In genomic region chr6:41167173-41167963, GRCh38 we compare ENCODE assay signal across 12 cellular contexts. TPM values are rescaled to one million over a fixed set of nuclear protein-coding genes. Genes with fewer than 3 reads are reported as not detected.
DNase-seq lines count a peak whose midpoint lies in the region; ATAC-seq and TF ChIP-seq lines count a peak whose summit lies in the region.
"Had no signal": no experiment of that assay in that cellular context is flagged by ENCODE, and none has a peak within 500 bp of the region (broad histone marks: within the 10 kb centered on the region; RNA-seq: fewer than 3 reads in every experiment).

No MANE protein-coding gene starts in this region.

- DNase-seq in DND-41 (peak; percentile 58), MV-4-11 (lab: John Stamatoyannopoulos, UW) (peak; percentile 27), mammary epithelial cell (peak; percentile 40)
- no peak for DNase-seq in activated T-cell treated with anti-CD3 and anti-CD28 coated beads, Interleukin-2, amount 50 U/mL, for 1 hour
- DNase-seq: activated effector memory CD4-positive, alpha-beta T cell treated with Interleukin-2 at 50 U/mL for 16 hours; dorsolateral prefrontal cortex; nucleus accumbens; testis had no signal

- TF ChIP-seq CTCF in DND-41 (IDR thresholded peaks at IDR 0.05; ENCODE audit: borderline replicate concordance, extremely low read depth, low read length, poor library complexity, severe bottlenecking) (no peak), mammary epithelial cell (conservative IDR thresholded peaks at IDR 0.05 in 1 of 2, IDR thresholded peaks at IDR 0.05 in 1 of 2; ENCODE audit: extremely low read depth in 1 of 2, insufficient read depth in 1 of 2, low read depth in 1 of 2, low read length in 2 of 2) (no peak), liver (IDR thresholded peaks at IDR 0.05; ENCODE audit: low read depth, low read length, missing input control) (no peak)

- H3K9me3 ChIP-seq in DND-41 (ENCODE audit: insufficient read depth, low read length, severe bottlenecking), result no peaks in the 10 kb centered on the region
- no peaks in the 10 kb centered on the region for H3K9me3 ChIP-seq in mammary epithelial cell (replicated peaks; ENCODE audit: insufficient read depth, low read length)
- no peaks in the 10 kb centered on the region for H3K9me3 ChIP-seq in liver (ENCODE audit: control insufficient read depth in 4 of 4, low read length in 3 of 4)
- H3K9me3 ChIP-seq: testis had no signal

- no TSS peak for BruUV-seq in mammary epithelial cell (replicated peaks; lab: Mats Ljungman, UMichigan)

- intact Hi-C loops in mammary epithelial cell (cut with micrococcal nuclease), result no loop called here

- H3K27ac ChIP-seq in DND-41 (ENCODE audit: low read length) (no peak overlapping the region), mammary epithelial cell (ENCODE audit: insufficient read depth, low read depth, low read length) (no peak overlapping the region), liver (ENCODE audit: low read depth in 1 of 2, low read length in 2 of 2) (no peak overlapping the region)
- H3K27ac ChIP-seq: dorsolateral prefrontal cortex, testis had no signal

- H3K79me2 ChIP-seq in DND-41 (ENCODE audit: insufficient read depth, low read length), result no peaks in the 10 kb centered on the region
- peaks cover under 1% of the 10 kb centered on the region for H3K79me2 ChIP-seq in mammary epithelial cell (ENCODE audit: insufficient read depth, low read length)

- H3K27me3 ChIP-seq in DND-41 (ENCODE audit: insufficient read depth, low read length, poor library complexity) (no peaks in the 10 kb centered on the region), mammary epithelial cell (ENCODE audit: insufficient read depth, low read length) (no peaks in the 10 kb centered on the region), liver (ENCODE audit: control insufficient read depth in 4 of 4, insufficient read depth in 4 of 4, low read length in 3 of 4) (peaks cover 0 to 3% (median 0%) of the 10 kb centered on the region in 4 donors)
- H3K27me3 ChIP-seq: testis had no signal

- no peaks in the 10 kb centered on the region for H4K20me1 ChIP-seq in DND-41 (ENCODE audit: insufficient read depth, low read length)
- no peaks in the 10 kb centered on the region for H4K20me1 ChIP-seq in mammary epithelial cell (ENCODE audit: insufficient read depth, low read length)

- H3K36me3 ChIP-seq in DND-41 (ENCODE audit: insufficient read depth, low read length) (no peaks in the 10 kb centered on the region), mammary epithelial cell (ENCODE audit: insufficient read depth, low read length) (no peaks in the 10 kb centered on the region), liver (ENCODE audit: control insufficient read depth in 4 of 4, insufficient read depth in 3 of 4, low read depth in 1 of 4, low read length in 3 of 4) (no peaks in the 10 kb centered on the region)

- H3K4me3 ChIP-seq in DND-41 (ENCODE audit: low read depth in 1 of 2, low read length in 2 of 2), result no peak overlapping the region
- H3K4me3 ChIP-seq in mammary epithelial cell (replicated peaks in 1 of 3; ENCODE audit: insufficient read depth in 1 of 3, low read depth in 2 of 3, low read length in 3 of 3), result no peak overlapping the region
- no peak overlapping the region for H3K4me3 ChIP-seq in liver (ENCODE audit: low read depth in 1 of 3, low read length in 3 of 3)
- H3K4me3 ChIP-seq: dorsolateral prefrontal cortex, testis had no signal

- CTCF ChIA-PET in mammary epithelial cell (lab: Charles Lee; ENCODE audit: low non-redundant PET), result no interaction called here

- no peak overlapping the region for H3K9ac ChIP-seq in DND-41 (ENCODE audit: low read depth, low read length)
- H3K9ac ChIP-seq in mammary epithelial cell (ENCODE audit: insufficient read depth, low read length), result no peak overlapping the region
- no peak overlapping the region for H3K9ac ChIP-seq in liver (ENCODE audit: low read depth in 1 of 2, low read length in 2 of 2)

- no peak for TF ChIP-seq RAD21 in liver (IDR thresholded peaks at IDR 0.05)

- H3K4me2 ChIP-seq in DND-41 (ENCODE audit: insufficient read depth, low read length) (no peak overlapping the region), mammary epithelial cell (ENCODE audit: insufficient read depth, low read depth, low read length) (no peak overlapping the region)

- no peak overlapping the region for H2AFZ ChIP-seq in DND-41 (ENCODE audit: low read depth, low read length)
- no peak overlapping the region for H2AFZ ChIP-seq in mammary epithelial cell (ENCODE audit: low read depth, low read length)

- no peaks in the 10 kb centered on the region for H3K4me1 ChIP-seq in DND-41 (ENCODE audit: insufficient read depth, low read length)
- H3K4me1 ChIP-seq in mammary epithelial cell (ENCODE audit: insufficient read depth, low read length), result peaks cover 11% of the 10 kb centered on the region
- no peaks in the 10 kb centered on the region for H3K4me1 ChIP-seq in liver (ENCODE audit: control insufficient read depth in 4 of 4, insufficient read depth in 4 of 4, low read length in 3 of 4)
- H3K4me1 ChIP-seq: testis had no signal

- WGBS in mammary epithelial cell (ENCODE audit: low coverage, missing lambda C conversion rate), result 70% methylated on average over 5 of the region's 5 CpGs
- 65% methylated on average over 5 of the region's 5 CpGs for WGBS in liver

- dilution Hi-C loops in mammary epithelial cell (cut with HindIII; ENCODE audit: low sequenced_read_pairs), result no loop called here

- ATAC-seq in DND-41 (ENCODE audit: insufficient read depth, low read depth) (peak; percentile 83), HG02870 (IDR thresholded peaks at IDR 0.05; ENCODE audit: unreplicated experiment) (no peak), HG03135 (IDR thresholded peaks at IDR 0.05; ENCODE audit: unreplicated experiment) (no peak), HG02852 (IDR thresholded peaks at IDR 0.05; ENCODE audit: unreplicated experiment) (no peak)

- in situ Hi-C loops in mammary epithelial cell (cut with MboI; ENCODE audit: low sequenced_read_pairs in 2 of 2), result no loop called here

TF ChIP-seq in liver, 16 proteins besides CTCF, POLR2A, EP300 and RAD21:
- peak; percentile 93 for TF ChIP-seq REST (IDR thresholded peaks at IDR 0.05)
- TF ChIP-seq JUND (IDR thresholded peaks at IDR 0.05), result no peak

RNA-seq across cellular contexts. Expression of gene TREM2, which starts 4.5 kb away (rescaled TPM):
- total RNA-seq in mammary epithelial cell, result 100 to 1,000 TPM in 1 of 2 donors, 10 to 100 TPM in 1; 30.0 to 142 TPM
- polyA plus RNA-seq in mammary epithelial cell, result 91.0 TPM
- 74.3 TPM for polyA minus RNA-seq in mammary epithelial cell
- total RNA-seq in liver, result not detected
- under 1 TPM; 0.18 to 0.90 TPM for polyA plus RNA-seq in liver

RNA-seq across cellular contexts. Expression of gene TREML1, which starts 13.2 kb away (rescaled TPM):
- 1 to 10 TPM in 1 of 2 donors, under 1 TPM in 1; 0.83 to 2.1 TPM for total RNA-seq in mammary epithelial cell
- polyA plus RNA-seq in mammary epithelial cell, result 3.0 TPM
- 11.9 TPM for polyA minus RNA-seq in mammary epithelial cell
- total RNA-seq in liver, result 1 to 10 TPM in 1 of 2 donors, under 1 TPM in 1; 0.08 to 4.5 TPM
- polyA plus RNA-seq in liver, result under 1 TPM in 1 of 2 donors, not detected in 1; 0.12 TPM
- total RNA-seq: testis had no signal

RNA-seq across cellular contexts. Expression of gene TREML2, which starts 33.6 kb away (rescaled TPM):
- total RNA-seq in mammary epithelial cell, result under 1 TPM; under 0.01 to 0.16 TPM
- 0.07 TPM for polyA plus RNA-seq in mammary epithelial cell
- polyA minus RNA-seq in mammary epithelial cell, result not detected
- total RNA-seq in liver, result 1 to 10 TPM in 1 of 2 donors, under 1 TPM in 1; 0.42 to 9.8 TPM
- polyA plus RNA-seq in liver, result under 1 TPM; 0.03 to 0.04 TPM

Comparison
In these comparisons a context has a peak if more than half of its experiments do, and no peak if none do; other contexts are left out.
1. RNA of gene TREM2, which starts 4.5 kb away (total RNA-seq): 30.0 to 142 TPM in mammary epithelial cell; not detected in liver; every median in the first group is over 10 times any median in the second.